Comparison of ENCODE assay signal across 15 cellular contexts in the genomic region with DNA sequence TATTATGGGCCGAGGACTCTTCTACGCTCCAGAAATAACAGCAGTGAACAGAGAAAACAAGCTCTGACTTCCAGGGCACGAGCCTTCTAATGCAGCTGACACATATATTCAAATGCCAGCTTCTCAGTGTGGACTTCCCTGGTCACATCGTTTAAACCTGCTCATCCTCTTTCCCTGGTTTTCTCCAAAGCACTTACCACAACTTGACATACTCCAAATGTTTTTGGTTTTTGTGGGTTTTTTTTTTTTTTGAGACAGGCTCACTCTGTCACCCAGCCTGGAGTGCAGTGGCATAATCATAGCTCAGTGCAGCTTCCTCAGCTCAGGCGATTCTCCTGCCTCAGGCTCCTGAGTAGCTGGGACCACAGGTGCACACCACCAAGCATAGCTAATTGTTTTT.
DNase-seq lines count a peak whose midpoint lies in the region; ATAC-seq lines count a peak whose summit lies in the region.
"Had no signal": no experiment of that assay in that cellular context is flagged by ENCODE, and none has a peak within 500 bp of the region (broad histone marks: within the 10 kb centered on the region; RNA-seq: fewer than 3 reads in every experiment).

No MANE protein-coding gene starts in this region.

- no peak for ATAC-seq in GM18870 (IDR thresholded peaks at IDR 0.05; ENCODE audit: unreplicated experiment)
- ATAC-seq: left lung; naive thymus-derived CD8-positive, alpha-beta T cell had no signal

- DNase-seq in A172 (ENCODE audit: low spot score) (peak; percentile 54), GM03348 (ENCODE audit: low spot score) (peak; percentile 71), SW480 (ENCODE audit: low spot score) (peak; percentile 70), kidney tubule cell (ENCODE audit: low spot score) (peak; percentile 73), ureter (ENCODE audit: low spot score) (no peak), NCI-H1105 (lab: John Stamatoyannopoulos, UW) (no peak)
- no peak for DNase-seq in stimulated activated CD4-positive, alpha-beta T cell treated with anti-CD3 and anti-CD28 coated beads, Interleukin-4, amount 100 ng/mL, for 1 hour
- DNase-seq: activated CD4-positive, alpha-beta T cell treated with anti-CD3 and anti-CD28 coated beads, Interleukin-2, amount 10 ng/mL, durations not matched to agents 7 days and 5 days; activated T-cell treated with anti-CD3 and anti-CD28 coated beads, Interleukin-2, amount 50 U/mL, for 1 hour; Kasumi-1; naive thymus-derived CD8-positive, alpha-beta T cell; NCI-H1930; NCI-H526 treated with DMSO at 0.1 percent for 48 hours had no signal

Comparison
In these comparisons a context has a peak if more than half of its experiments do, and no peak if none do; other contexts are left out.
1. DNase-seq: peak in A172 (single experiment), GM03348 (single experiment), SW480 (single experiment) and kidney tubule cell (single experiment); none in stimulated activated CD4-positive, alpha-beta T cell treated with anti-CD3 and anti-CD28 coated beads, Interleukin-4, amount 100 ng/mL, for 1 hour (single experiment), ureter (single experiment) and NCI-H1105 (single experiment).